Comparison of ENCODE assay signal across 1 cellular context in genomic region chr12:6963016-6963731, GRCh38.
TF ChIP-seq lines count a peak whose summit lies in the region.

No MANE protein-coding gene starts in this region.

TF ChIP-seq in WTC11, 78 proteins besides CTCF, POLR2A, EP300 and RAD21 (continued from another document):
- TF ChIP-seq STAT6 (CRISPR knock-in tag; conservative IDR thresholded peaks at IDR 0.05; ENCODE audit: low read depth) (no peak), OVOL2 (CRISPR knock-in tag; IDR thresholded peaks at IDR 0.05; ENCODE audit: borderline replicate concordance) (no peak), SOX15 (CRISPR knock-in tag; IDR thresholded peaks at IDR 0.05) (no peak), SP1 (CRISPR knock-in tag; conservative IDR thresholded peaks at IDR 0.05) (peak; percentile 53; the same call in 1 of the 2 replicates), USF1 (CRISPR knock-in tag; IDR thresholded peaks at IDR 0.05) (no peak), ZNF281 (CRISPR knock-in tag; IDR thresholded peaks at IDR 0.05) (0 out of 2 replicates have a peak, but pooled peaks have one; percentile 34), NR1H2 (CRISPR knock-in tag; IDR thresholded peaks at IDR 0.05) (no peak), USF2 (CRISPR knock-in tag; IDR thresholded peaks at IDR 0.05) (no peak), NFYB (CRISPR knock-in tag; conservative IDR thresholded peaks at IDR 0.05; ENCODE audit: low read depth) (no peak), MLX (CRISPR knock-in tag; IDR thresholded peaks at IDR 0.05) (no peak), KAT7 (CRISPR knock-in tag; IDR thresholded peaks at IDR 0.05; ENCODE audit: borderline replicate concordance) (peak; percentile 62; the same call in 1 of the 2 replicates), ZNF423 (CRISPR knock-in tag; IDR thresholded peaks at IDR 0.05) (peak; percentile 40; the same call in 1 of the 2 replicates), CREB1 (CRISPR knock-in tag; IDR thresholded peaks at IDR 0.05) (no peak), TEAD4 (CRISPR knock-in tag; IDR thresholded peaks at IDR 0.05) (no peak), ZNF219 (CRISPR knock-in tag; IDR thresholded peaks at IDR 0.05; ENCODE audit: borderline replicate concordance) (no peak), ESRRA (CRISPR knock-in tag; IDR thresholded peaks at IDR 0.05; ENCODE audit: borderline replicate concordance) (no peak), SMAD3 (CRISPR knock-in tag; IDR thresholded peaks at IDR 0.05; ENCODE audit: borderline replicate concordance) (no peak), GABPB1 (CRISPR knock-in tag; IDR thresholded peaks at IDR 0.05) (no peak), TEAD1 (CRISPR knock-in tag; IDR thresholded peaks at IDR 0.05) (no peak), ZSCAN18 (CRISPR knock-in tag; IDR thresholded peaks at IDR 0.05) (no peak), NFE2L1 (CRISPR knock-in tag; IDR thresholded peaks at IDR 0.05) (peak; percentile 31; the same call in 1 of the 2 replicates)
